Comparison of ENCODE assay signal across 1 cellular context in genomic region chr17:40437095-40437732, GRCh38.
A peak's percentile ranks its signal among the peaks of the same experiment; 100 is the strongest.
TF ChIP-seq lines count a peak whose summit lies in the region.

No MANE protein-coding gene starts in this region.

TF ChIP-seq in K562, 482 proteins besides CTCF, POLR2A, EP300 and RAD21 (continued from another document):
- no peak for TF ChIP-seq E2F6 (IDR thresholded peaks at IDR 0.05; ENCODE audit: borderline replicate concordance in 1 of 2, extremely low read depth in 1 of 2, insufficient read depth in 1 of 2, insufficient read length in 1 of 2, low read depth in 1 of 2, low read length in 1 of 2, poor library complexity in 1 of 2, severe bottlenecking in 1 of 2)
- no peak for TF ChIP-seq ZNF217 (CRISPR knock-in tag; IDR thresholded peaks at IDR 0.05)
- TF ChIP-seq SMARCC2 (IDR thresholded peaks at IDR 0.05; ENCODE audit: low read depth) = no peak
- no peak for TF ChIP-seq ARID3B (CRISPR knock-in tag; IDR thresholded peaks at IDR 0.05; ENCODE audit: borderline replicate concordance)
- TF ChIP-seq MTA3 (IDR thresholded peaks at IDR 0.05; ENCODE audit: borderline replicate concordance) = no peak
- TF ChIP-seq ZFP30 (CRISPR knock-in tag; IDR thresholded peaks at IDR 0.05; ENCODE audit: borderline replicate concordance) = no peak
- no peak for TF ChIP-seq POLR3G (IDR thresholded peaks at IDR 0.05; ENCODE audit: extremely low read depth, insufficient read length, insufficient replicate concordance)
- no peak for TF ChIP-seq ZNF445 (CRISPR knock-in tag; IDR thresholded peaks at IDR 0.05; ENCODE audit: low read depth)
- TF ChIP-seq YY1 (IDR thresholded peaks at IDR 0.05; ENCODE audit: borderline replicate concordance in 1 of 3, control insufficient read depth in 1 of 3, extremely low read depth in 1 of 3, insufficient read depth in 3 of 3, insufficient read length in 1 of 3, insufficient replicate concordance in 2 of 3, low read depth in 1 of 3, low read length in 2 of 3) = peak in 1 of 3 experiments; percentile 11
- TF ChIP-seq IRF1 (CRISPR knock-in tag; IDR thresholded peaks at IDR 0.05; ENCODE audit: borderline replicate concordance) = no peak
- TF ChIP-seq SMARCA4 (IDR thresholded peaks at IDR 0.05) = no peak
- no peak for TF ChIP-seq ZNF695 (CRISPR knock-in tag; IDR thresholded peaks at IDR 0.05)
- no peak for TF ChIP-seq MTF1 (CRISPR knock-in tag; IDR thresholded peaks at IDR 0.05; ENCODE audit: borderline replicate concordance)
- no peak for TF ChIP-seq MBD2 (IDR thresholded peaks at IDR 0.05; ENCODE audit: borderline replicate concordance, low read depth)
- no peak for TF ChIP-seq LARP7 (IDR thresholded peaks at IDR 0.05)
- peak; percentile 89 for TF ChIP-seq NFIC (IDR thresholded peaks at IDR 0.05)
- TF ChIP-seq STAT5B (CRISPR knock-in tag; IDR thresholded peaks at IDR 0.05) = no peak
- TF ChIP-seq ILF3 (IDR thresholded peaks at IDR 0.05; ENCODE audit: borderline replicate concordance) = no peak
- 0 out of 2 replicates have a peak, but pooled peaks have one; percentile 14 for TF ChIP-seq GTF2E2 (tag; IDR thresholded peaks at IDR 0.05)
- no peak for TF ChIP-seq ZNF717 (CRISPR knock-in tag; IDR thresholded peaks at IDR 0.05)
- 0 out of 4 replicates have a peak, but pooled peaks of 1 of the 2 experiments have one; percentile 24 for TF ChIP-seq HDAC1 (IDR thresholded peaks at IDR 0.05)
- no peak for TF ChIP-seq RERE (CRISPR knock-in tag; IDR thresholded peaks at IDR 0.05; ENCODE audit: borderline replicate concordance)
- TF ChIP-seq ZFP36 (IDR thresholded peaks at IDR 0.05; ENCODE audit: low read depth, low read length, partially characterized antibody) = peak; percentile 6
- no peak for TF ChIP-seq ARID3A (IDR thresholded peaks at IDR 0.05; ENCODE audit: borderline replicate concordance, low read depth, low read length)
- no peak for TF ChIP-seq SP1 (CRISPR knock-in tag; IDR thresholded peaks at IDR 0.05)
TF ChIP-seq in K562: peak in this region for 56.
